In the genomic region with DNA sequence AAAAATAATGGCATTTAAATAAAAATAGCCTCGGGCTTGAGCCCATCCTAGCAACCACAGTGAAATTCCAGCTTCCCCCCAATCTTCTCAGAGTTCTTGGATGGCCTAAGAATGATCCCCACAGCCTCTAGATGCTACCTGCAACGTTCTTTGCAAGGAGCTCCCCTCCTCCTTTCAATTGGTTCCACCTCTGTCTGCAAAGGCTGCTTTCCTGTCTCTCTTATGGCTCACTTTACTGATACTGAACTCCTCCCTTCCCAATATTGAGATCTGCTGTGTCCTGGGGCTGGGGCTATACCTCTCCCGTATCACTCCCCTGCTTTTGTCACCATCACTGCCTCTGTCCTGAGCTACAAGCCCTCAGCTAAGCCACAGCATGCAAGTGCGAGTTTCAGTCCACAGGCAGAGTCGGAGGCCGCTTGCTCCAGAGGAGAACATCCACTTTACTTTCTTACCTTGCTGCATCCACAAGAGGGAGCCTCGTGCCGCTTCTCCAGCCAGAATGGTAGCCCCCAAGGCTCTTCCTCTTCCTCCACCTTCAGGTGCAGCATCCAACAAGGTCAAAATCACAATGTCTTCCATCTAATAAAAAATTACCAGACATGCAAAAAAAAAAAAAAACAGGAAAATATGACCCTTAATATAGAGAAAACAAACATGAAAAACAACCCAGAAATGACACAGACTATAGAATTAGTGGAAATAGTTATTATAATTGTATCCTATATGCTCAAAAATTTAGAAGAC, we compare ENCODE assay signal across 9 cellular contexts. TPM values are rescaled to one million over a fixed set of nuclear protein-coding genes. Genes with fewer than 3 reads are reported as not detected.
DNase-seq lines count a peak whose midpoint lies in the region; ATAC-seq and TF ChIP-seq lines count a peak whose summit lies in the region.
"Had no signal": no experiment of that assay in that cellular context is flagged by ENCODE, and none has a peak within 500 bp of the region (broad histone marks: within the 10 kb centered on the region; RNA-seq: fewer than 3 reads in every experiment).

No MANE protein-coding gene starts in this region.

- H3K4me2 ChIP-seq in SK-N-SH = no peak overlapping the region
- H3K4me2 ChIP-seq: BLaER1 had no signal

- no peaks in the 10 kb centered on the region for H3K79me2 ChIP-seq in SK-N-SH (ENCODE audit: insufficient read depth)

- no peaks in the 10 kb centered on the region for H3K9me2 ChIP-seq in SK-N-SH

- H3K9me3 ChIP-seq in SK-N-SH = no peaks in the 10 kb centered on the region
- H3K9me3 ChIP-seq in tibial artery = peaks cover 0 to 16% (median 0%) of the 10 kb centered on the region in 3 donors
- H3K9me3 ChIP-seq: BLaER1 had no signal

- H3K4me3 ChIP-seq in SK-N-SH (ENCODE audit: low read depth in 2 of 2, low read length in 1 of 2) = no peak overlapping the region
- no peak overlapping the region for H3K4me3 ChIP-seq in fibroblast of pulmonary artery (replicated peaks; ENCODE audit: low read depth, low read length)
- H3K4me3 ChIP-seq in tibial artery = no peak overlapping the region
- H3K4me3 ChIP-seq: BLaER1 had no signal

- intact Hi-C loops in tibial artery (cut with DNase I; ENCODE audit: low total_unique reads) = no loop called here

- TF ChIP-seq CTCF in SK-N-SH (IDR thresholded peaks at IDR 0.05) (peak; percentile 43; the same call in 1 of the 2 replicates), fibroblast of pulmonary artery (IDR thresholded peaks at IDR 0.05; ENCODE audit: low read length, missing control alignments) (peak; percentile 71), tibial artery (IDR thresholded peaks at IDR 0.05) (no peak)

- no peaks in the 10 kb centered on the region for H3K36me3 ChIP-seq in SK-N-SH (replicated peaks in 1 of 2; ENCODE audit: control insufficient read depth in 1 of 2, insufficient read depth in 2 of 2, low read length in 1 of 2)
- H3K36me3 ChIP-seq in tibial artery = no peaks in the 10 kb centered on the region
- H3K36me3 ChIP-seq: BLaER1 had no signal

- ATAC-seq in HG02885 (IDR thresholded peaks at IDR 0.05; ENCODE audit: poor library complexity, unreplicated experiment) (peak; percentile 47), GM21367 (IDR thresholded peaks at IDR 0.05; ENCODE audit: unreplicated experiment) (no peak), GM19035 (IDR thresholded peaks at IDR 0.05; ENCODE audit: unreplicated experiment) (no peak)

- 0 out of 2 replicates have a peak overlapping the region, but pooled peaks have one; percentile 59 for H2AFZ ChIP-seq in SK-N-SH (ENCODE audit: low read depth)

- H3K27ac ChIP-seq in SK-N-SH (ENCODE audit: low read depth in 2 of 2, low read length in 1 of 2) = no peak overlapping the region
- no peak overlapping the region for H3K27ac ChIP-seq in tibial artery
- H3K27ac ChIP-seq: BLaER1 had no signal

- no peaks in the 10 kb centered on the region for H3K27me3 ChIP-seq in SK-N-SH (ENCODE audit: insufficient read depth)
- no peaks in the 10 kb centered on the region for H3K27me3 ChIP-seq in tibial artery
- H3K27me3 ChIP-seq: BLaER1 had no signal

- no peaks in the 10 kb centered on the region for H3K4me1 ChIP-seq in SK-N-SH (ENCODE audit: control insufficient read depth in 1 of 2, insufficient read depth in 2 of 2, low read depth in 1 of 2, low read length in 1 of 2)
- H3K4me1 ChIP-seq in tibial artery = no peaks in the 10 kb centered on the region

- CTCF ChIA-PET in SK-N-SH (lab: Yijun Ruan, JAX) = interaction anchor here (0.8 to 1.4 kb wide), 3 partner anchors 13 to 365 kb away, joined by 3 to 7 read pairs (median 5); no protein-coding TSS in a partner anchor

- POLR2A ChIA-PET in SK-N-SH (lab: Yijun Ruan, JAX) = no interaction called here

- no peaks in the 10 kb centered on the region for H4K20me1 ChIP-seq in SK-N-SH (ENCODE audit: insufficient read depth)
- H4K20me1 ChIP-seq: BLaER1 had no signal

- DNase-seq in NCI-H1105 treated with DMSO at 0.1 percent for 48 hours (lab: John Stamatoyannopoulos, UW) = peak; percentile 41
- no peak for DNase-seq in NCI-H1105 (lab: John Stamatoyannopoulos, UW)
- DNase-seq in SK-N-SH = peak; percentile 29
- peak; percentile 48 for DNase-seq in fibroblast of pulmonary artery (ENCODE audit: low read depth)
- no peak for DNase-seq in tibial artery

- TF ChIP-seq EP300 in SK-N-SH (IDR thresholded peaks at IDR 0.05; ENCODE audit: borderline replicate concordance in 1 of 2, low read depth in 1 of 2, low read length in 1 of 2) = no peak

- H3F3A ChIP-seq in SK-N-SH (replicated peaks; ENCODE audit: insufficient read depth) = no peaks in the 10 kb centered on the region

- H3K9ac ChIP-seq in SK-N-SH = no peak overlapping the region
- H3K9ac ChIP-seq: BLaER1 had no signal

- TF ChIP-seq RAD21 in SK-N-SH (IDR thresholded peaks at IDR 0.05; ENCODE audit: low read length) = peak; percentile 53

- WGBS in SK-N-SH (ENCODE audit: low lambda C conversion rate) = 16% methylated on average over 8 of the region's 8 CpGs

TF ChIP-seq in SK-N-SH, 30 proteins besides CTCF, POLR2A, EP300 and RAD21:
- no peak for TF ChIP-seq EZH2phosphoT487 (IDR thresholded peaks at IDR 0.05; ENCODE audit: borderline replicate concordance, low read depth)
- peak; percentile 23; the same call in 1 of the 2 replicates for TF ChIP-seq SMC3 (IDR thresholded peaks at IDR 0.05; ENCODE audit: low read depth, low read length)
- TF ChIP-seq, protein P1, sequence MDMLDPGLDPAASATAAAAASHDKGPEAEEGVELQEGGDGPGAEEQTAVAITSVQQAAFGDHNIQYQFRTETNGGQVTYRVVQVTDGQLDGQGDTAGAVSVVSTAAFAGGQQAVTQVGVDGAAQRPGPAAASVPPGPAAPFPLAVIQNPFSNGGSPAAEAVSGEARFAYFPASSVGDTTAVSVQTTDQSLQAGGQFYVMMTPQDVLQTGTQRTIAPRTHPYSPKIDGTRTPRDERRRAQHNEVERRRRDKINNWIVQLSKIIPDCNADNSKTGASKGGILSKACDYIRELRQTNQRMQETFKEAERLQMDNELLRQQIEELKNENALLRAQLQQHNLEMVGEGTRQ (IDR thresholded peaks at IDR 0.05; ENCODE audit: borderline replicate concordance, low read depth, low read length) = no peak

RNA-seq across cellular contexts. Expression of a gene that starts 48.6 kb away (rescaled TPM):
- not detected in 2 replicates for polyA plus RNA-seq in SK-N-SH (2012; rRNA removed)
- polyA plus RNA-seq in SK-N-SH (2012; cell fraction: cytosol; rRNA removed) = 0.04 TPM in 1 of 2 replicates, not detected in the other
- not detected in 2 replicates for polyA plus RNA-seq in SK-N-SH (2012; cell fraction: nucleus; rRNA removed)

Comparison
In these comparisons a context has a peak if more than half of its experiments do, and no peak if none do; other contexts are left out.
1. DNase-seq: peak in NCI-H1105 treated with DMSO at 0.1 percent for 48 hours (single experiment), SK-N-SH (single experiment) and fibroblast of pulmonary artery (single experiment); none in NCI-H1105 (single experiment) and tibial artery (0 of 2).
2. CTCF ChIP-seq: peak in SK-N-SH (single experiment) and fibroblast of pulmonary artery (single experiment); none in tibial artery (0 of 2).